Comparison of ENCODE assay signal across 9 cellular contexts in genomic region chr1:10788592-10789006, GRCh38. TPM values are rescaled to one million over a fixed set of nuclear protein-coding genes. Genes with fewer than 3 reads are reported as not detected.
A peak's percentile ranks its signal among the peaks of the same experiment; 100 is the strongest.
DNase-seq lines count a peak whose midpoint lies in the region; ATAC-seq and TF ChIP-seq lines count a peak whose summit lies in the region.
"Had no signal": no experiment of that assay in that cellular context is flagged by ENCODE, and none has a peak within 500 bp of the region (broad histone marks: within the 10 kb centered on the region; RNA-seq: fewer than 3 reads in every experiment).

No MANE protein-coding gene starts in this region.

- DNase-seq in GM10266 (ENCODE audit: extremely low spot score), result no peak
- DNase-seq in adipocyte (ENCODE audit: low read depth), result peak; percentile 15
- DNase-seq in right cardiac atrium, result peak; percentile 62 to 84 (median 83)
- peak; percentile 83 for DNase-seq in retina
- DNase-seq in stimulated activated naive CD8-positive, alpha-beta T cell treated with anti-CD3 and anti-CD28 coated beads, Interleukin-15, Interleukin-2, amounts not matched to agents 100 U/mL and 50 U/mL, for 24 hours, result no peak
- DNase-seq in GM19240 (ENCODE audit: insufficient read length, low spot score), result no peak
- DNase-seq in NCI-H524 (lab: John Stamatoyannopoulos, UW), result no peak
- DNase-seq: activated T-cell treated with anti-CD3 and anti-CD28 coated beads, Interleukin-2, amount 50 U/mL, for 48 hours had no signal

- H3K27me3 ChIP-seq in adipocyte (replicated peaks; ENCODE audit: control insufficient read depth, insufficient read depth, low read length) (peaks cover 85% of the 10 kb centered on the region), right cardiac atrium (ENCODE audit: control insufficient read depth, insufficient read depth) (no peaks in the 10 kb centered on the region)

- no peak overlapping the region for H3K9ac ChIP-seq in adipocyte (ENCODE audit: low read length)

- ATAC-seq in right cardiac atrium (peak; percentile 87 to 91), HG02938 (IDR thresholded peaks at IDR 0.05; ENCODE audit: unreplicated experiment) (no peak)
- no peak for ATAC-seq in stimulated activated naive CD8-positive, alpha-beta T cell treated with anti-CD3 and anti-CD28 coated beads, Interleukin-15, Interleukin-2, amounts not matched to agents 100 U/mL and 50 U/mL, for 24 hours

- H3K4me1 ChIP-seq in adipocyte (ENCODE audit: control insufficient read depth, insufficient read depth, low read length), result no peaks in the 10 kb centered on the region
- peaks cover 4% of the 10 kb centered on the region for H3K4me1 ChIP-seq in right cardiac atrium (ENCODE audit: control insufficient read depth, insufficient read depth, low read length)

- WGBS in right cardiac atrium, result 22% methylated on average over 11 of the region's 11 CpGs

- H3K4me3 ChIP-seq in adipocyte (ENCODE audit: low read length) (no peak overlapping the region), right cardiac atrium (ENCODE audit: low read length) (no peak overlapping the region)

- H3K9me3 ChIP-seq in adipocyte (ENCODE audit: control insufficient read depth, low read length) (no peaks in the 10 kb centered on the region), right cardiac atrium (ENCODE audit: control insufficient read depth, low read length) (no peaks in the 10 kb centered on the region)

- intact Hi-C loops in right cardiac atrium (cut with DNase I), result no loop called here

- H3K27ac ChIP-seq in right cardiac atrium (ENCODE audit: low read length), result peak overlapping the region; percentile 16

- peak; percentile 30 for TF ChIP-seq CTCF in GM10266 (IDR thresholded peaks at IDR 0.05; ENCODE audit: control insufficient read depth, insufficient read depth, low read depth, missing control alignments)

- H3K36me3 ChIP-seq in adipocyte (ENCODE audit: control insufficient read depth, insufficient read depth, low read length, severe bottlenecking), result no peaks in the 10 kb centered on the region

RNA-seq across cellular contexts. Expression of gene CASZ1, which starts 7.8 kb away (rescaled TPM):
- 10 to 100 TPM; 51.0 to 98.9 (median 59.2) TPM for total RNA-seq in right cardiac atrium
- polyA plus RNA-seq in right cardiac atrium, result 24.2 TPM

Comparison
In these comparisons a context has a peak if more than half of its experiments do, and no peak if none do; other contexts are left out.
1. DNase-seq: peak in adipocyte (single experiment), right cardiac atrium (3 of 3) and retina (single experiment); none in GM10266 (single experiment), stimulated activated naive CD8-positive, alpha-beta T cell treated with anti-CD3 and anti-CD28 coated beads, Interleukin-15, Interleukin-2, amounts not matched to agents 100 U/mL and 50 U/mL, for 24 hours (single experiment), GM19240 (single experiment) and NCI-H524 (0 of 2).
2. ATAC-seq: peak in right cardiac atrium (2 of 2); none in HG02938 (single experiment) and stimulated activated naive CD8-positive, alpha-beta T cell treated with anti-CD3 and anti-CD28 coated beads, Interleukin-15, Interleukin-2, amounts not matched to agents 100 U/mL and 50 U/mL, for 24 hours (single experiment).